In genomic region chr4:3485011-3485881, GRCh38 we compare ENCODE assay signal across 11 cellular contexts. TPM values are rescaled to one million over a fixed set of nuclear protein-coding genes. Genes with fewer than 3 reads are reported as not detected.
DNase-seq lines count a peak whose midpoint lies in the region; ATAC-seq, FAIRE-seq and TF ChIP-seq lines count a peak whose summit lies in the region.
"Had no signal": no experiment of that assay in that cellular context is flagged by ENCODE, and none has a peak within 500 bp of the region (broad histone marks: within the 10 kb centered on the region; RNA-seq: fewer than 3 reads in every experiment).

No MANE protein-coding gene starts in this region.

- intact Hi-C loops in activated CD8-positive, alpha-beta T cell treated with anti-CD3 and anti-CD28 coated beads for 36 hours (cut with micrococcal nuclease), result no loop called here

- no peak overlapping the region for H3K9ac ChIP-seq in mesenchymal stem cell (ENCODE audit: low read length)

- no peak overlapping the region for H4K8ac ChIP-seq in mesenchymal stem cell (ENCODE audit: low read length)

- no peaks in the 10 kb centered on the region for H3K36me3 Mint-ChIP-seq in activated CD8-positive, alpha-beta T cell treated with anti-CD3 and anti-CD28 coated beads for 36 hours (ENCODE audit: low read depth)
- H3K36me3 Mint-ChIP-seq: activated naive CD4-positive, alpha-beta T cell treated with anti-CD3 and anti-CD28 coated beads, Interleukin-2, amount 50 U/mL, for 72 hours had no signal

- H3K23ac ChIP-seq in mesenchymal stem cell (ENCODE audit: low read length in 2 of 2), result no peak overlapping the region

- H2BK120ac ChIP-seq in mesenchymal stem cell (ENCODE audit: low read depth, low read length), result no peak overlapping the region

- peaks cover 3% of the 10 kb centered on the region for H3K4me1 Mint-ChIP-seq in activated CD8-positive, alpha-beta T cell treated with anti-CD3 and anti-CD28 coated beads for 36 hours (ENCODE audit: low read depth)

- WGBS in A549 (ENCODE audit: missing lambda C conversion rate), result 71% methylated on average over 4 of the region's 38 CpGs
- 70% methylated on average over 38 of the region's 38 CpGs for WGBS in mesenchymal stem cell

- peaks cover 13% of the 10 kb centered on the region for H3K27me3 Mint-ChIP-seq in activated CD8-positive, alpha-beta T cell treated with anti-CD3 and anti-CD28 coated beads for 36 hours

- no peak overlapping the region for H2AFZ ChIP-seq in mesenchymal stem cell (ENCODE audit: low read depth, low read length)

- no peak for FAIRE-seq in A549 (lab: Jason Lieb, UNC)

- peaks cover 0 to 80% of the 10 kb centered on the region in 2 experiments for H3K27me3 ChIP-seq in mesenchymal stem cell (ENCODE audit: control insufficient read depth in 1 of 2, insufficient read depth in 1 of 2, low read length in 2 of 2)

- H3K4me1 ChIP-seq in A549 (peaks cover 37% of the 10 kb centered on the region), mesenchymal stem cell (ENCODE audit: control insufficient read depth, insufficient read depth, low read depth, low read length) (peaks cover 71% of the 10 kb centered on the region)
- H3K4me1 ChIP-seq: BE2C had no signal

- H3K4me3 ChIP-seq in A549 (no peak overlapping the region), mesenchymal stem cell (ENCODE audit: insufficient read depth in 1 of 2, low read depth in 1 of 2, low read length in 2 of 2) (no peak overlapping the region)

- CTCF ChIA-PET in A549 (lab: Yijun Ruan, JAX), result interaction anchor here (0.9 kb wide), 1 partner anchor 9 kb away, joined by 3 read pairs; no protein-coding TSS in a partner anchor
- CTCF ChIA-PET in activated CD8-positive, alpha-beta T cell treated with anti-CD3 and anti-CD28 coated beads for 36 hours (lab: Charles Lee), result no interaction called here

- H3K27ac Mint-ChIP-seq in activated CD8-positive, alpha-beta T cell treated with anti-CD3 and anti-CD28 coated beads for 36 hours, result no peak overlapping the region
- H3K27ac Mint-ChIP-seq: activated naive CD4-positive, alpha-beta T cell treated with anti-CD3 and anti-CD28 coated beads, Interleukin-2, amount 50 U/mL, for 72 hours had no signal

- H3K79me1 ChIP-seq in mesenchymal stem cell (replicated peaks; ENCODE audit: low read length, poor library complexity, severe bottlenecking), result no peaks in the 10 kb centered on the region

- no peak for TF ChIP-seq EP300 in A549 (IDR thresholded peaks at IDR 0.05)

- no peak for TF ChIP-seq RAD21 in A549 (conservative IDR thresholded peaks at IDR 0.05 in 1 of 2, IDR thresholded peaks at IDR 0.05 in 1 of 2)

- H3K27ac ChIP-seq in A549 (peak overlapping the region; percentile 50 to 83), mesenchymal stem cell (ENCODE audit: low read length, poor library complexity, severe bottlenecking) (peak overlapping the region; percentile 44)

- no peak overlapping the region for H2BK12ac ChIP-seq in mesenchymal stem cell (ENCODE audit: low read length in 2 of 2)

- no peak overlapping the region for H3K4me3 Mint-ChIP-seq in activated CD8-positive, alpha-beta T cell treated with anti-CD3 and anti-CD28 coated beads for 36 hours

- no peak for TF ChIP-seq CTCF in A549 (IDR thresholded peaks at IDR 0.05)
- no peak for TF ChIP-seq CTCF in activated CD8-positive, alpha-beta T cell treated with anti-CD3 and anti-CD28 coated beads for 36 hours (IDR thresholded peaks at IDR 0.05)

- peaks cover 0 to 3% of the 10 kb centered on the region in 2 experiments for H3K36me3 ChIP-seq in mesenchymal stem cell (ENCODE audit: control insufficient read depth in 1 of 2, insufficient read depth in 2 of 2, low read depth in 1 of 2, low read length in 2 of 2)
- H3K36me3 ChIP-seq: BE2C had no signal

- H2BK15ac ChIP-seq in mesenchymal stem cell (ENCODE audit: low read depth, poor library complexity, severe bottlenecking), result no peak overlapping the region

- peak overlapping the region; percentile 48 for H2BK5ac ChIP-seq in mesenchymal stem cell (ENCODE audit: low read depth, low read length, poor library complexity, severe bottlenecking)

- no peak overlapping the region for H3K4ac ChIP-seq in mesenchymal stem cell (ENCODE audit: low read depth in 1 of 2, low read length in 2 of 2)

- no peaks in the 10 kb centered on the region for H3K9me3 ChIP-seq in A549
- no peaks in the 10 kb centered on the region for H3K9me3 ChIP-seq in mesenchymal stem cell (ENCODE audit: control insufficient read depth, low read length)
- H3K9me3 ChIP-seq: BE2C had no signal

- TF ChIP-seq POLR2A in A549 (IDR thresholded peaks at IDR 0.05; ENCODE audit: low read length), result no peak

- peak overlapping the region; percentile 91 for H2AK5ac ChIP-seq in mesenchymal stem cell (ENCODE audit: low read length, severe bottlenecking)

- POLR2A ChIA-PET in A549 (lab: Yijun Ruan, JAX), result no interaction called here
- POLR2A ChIA-PET in activated CD8-positive, alpha-beta T cell treated with anti-CD3 and anti-CD28 coated beads for 36 hours (lab: Charles Lee), result no interaction called here

- no peak overlapping the region for H3K18ac ChIP-seq in mesenchymal stem cell (ENCODE audit: low read depth in 1 of 2, low read length in 2 of 2)

- H3K14ac ChIP-seq in mesenchymal stem cell (ENCODE audit: low read length in 2 of 2), result no peak overlapping the region

- H4K91ac ChIP-seq in mesenchymal stem cell (ENCODE audit: low read length), result no peak overlapping the region

- DNase-seq in A549 (ENCODE audit: low read depth in 1 of 2, low spot score in 1 of 2) (no peak), mesenchymal stem cell (no peak), NCI-H2107 (lab: John Stamatoyannopoulos, UW) (no peak), NCI-H345 (lab: John Stamatoyannopoulos, UW) (no peak)
- peak; percentile 28 for DNase-seq in activated CD8-positive, alpha-beta T cell treated with anti-CD3 and anti-CD28 coated beads for 36 hours
- no peak for DNase-seq in stimulated activated CD4-positive, alpha-beta T cell treated with anti-CD3 and anti-CD28 coated beads, Interleukin-4, amount 100 ng/mL, for 4 hours
- DNase-seq: activated CD4-positive, alpha-beta T cell treated with anti-CD3 and anti-CD28 coated beads for 48 hours; BE2C had no signal

- no peak for ATAC-seq in A549
- ATAC-seq in GM21529 (IDR thresholded peaks at IDR 0.05; ENCODE audit: unreplicated experiment), result peak; percentile 43
- ATAC-seq in activated CD8-positive, alpha-beta T cell treated with anti-CD3 and anti-CD28 coated beads for 36 hours, result no peak
- ATAC-seq in GM21723 (IDR thresholded peaks at IDR 0.05; ENCODE audit: unreplicated experiment), result no peak
- ATAC-seq: activated naive CD4-positive, alpha-beta T cell treated with anti-CD3 and anti-CD28 coated beads, Interleukin-2, amount 50 U/mL, for 72 hours had no signal

- H3K9me3 Mint-ChIP-seq in activated CD8-positive, alpha-beta T cell treated with anti-CD3 and anti-CD28 coated beads for 36 hours, result no peaks in the 10 kb centered on the region
- H3K9me3 Mint-ChIP-seq: activated naive CD4-positive, alpha-beta T cell treated with anti-CD3 and anti-CD28 coated beads, Interleukin-2, amount 50 U/mL, for 72 hours had no signal

- H3K4me2 ChIP-seq in A549, result peak overlapping the region; percentile 80
- no peak overlapping the region for H3K4me2 ChIP-seq in mesenchymal stem cell (ENCODE audit: low read length, poor library complexity, severe bottlenecking)

TF ChIP-seq in A549, 52 proteins besides CTCF, POLR2A, EP300 and RAD21 (continues in another document):
- no peak for TF ChIP-seq NR3C1 (IDR thresholded peaks at IDR 0.05)
- no peak for TF ChIP-seq FOSB (CRISPR knock-in tag; IDR thresholded peaks at IDR 0.05)
- no peak for TF ChIP-seq SREBF2 (IDR thresholded peaks at IDR 0.05)
- no peak for TF ChIP-seq HOXB5 (CRISPR knock-in tag; IDR thresholded peaks at IDR 0.05)
- no peak for TF ChIP-seq HOXB13 (CRISPR knock-in tag; IDR thresholded peaks at IDR 0.05; ENCODE audit: low read depth)
- no peak for TF ChIP-seq PBX3 (IDR thresholded peaks at IDR 0.05)
- no peak for TF ChIP-seq HDAC2 (IDR thresholded peaks at IDR 0.05)
- TF ChIP-seq FOXS1 (CRISPR knock-in tag; IDR thresholded peaks at IDR 0.05), result no peak

RNA-seq across cellular contexts. Expression of gene DOK7, which starts 22.1 kb away (rescaled TPM):
- 0.12 and 0.17 TPM in 2 replicates for polyA plus RNA-seq in A549 (2011; rRNA removed)
- polyA plus RNA-seq in A549 (2012; cell fraction: cytosol; rRNA removed), result 0.09 and 0.13 TPM in 2 replicates
- polyA plus RNA-seq in A549 (2012; cell fraction: nucleus; rRNA removed), result 0.29 and 0.36 TPM in 2 replicates
- polyA plus RNA-seq in A549 (2017; fragmentation: RNase III; extraction: RNeasy Plus Mini Kit Qiagen cat#74134 plus additional on column Dnase treatment), result 0.15 to 0.21 TPM (median 0.21 TPM) in 3 replicates
- polyA minus RNA-seq in A549 (2011; rRNA and poly(A)+ RNA removed), result 0.10 and 0.17 TPM in 2 replicates
- not detected for total RNA-seq in activated CD8-positive, alpha-beta T cell treated with anti-CD3 and anti-CD28 coated beads for 36 hours
- not detected for polyA plus RNA-seq in mesenchymal stem cell (2013, experiment 1 of 2)
- not detected for polyA plus RNA-seq in mesenchymal stem cell (2013, experiment 2 of 2)
- total RNA-seq: activated naive CD4-positive, alpha-beta T cell treated with anti-CD3 and anti-CD28 coated beads, Interleukin-2, amount 50 U/mL, for 72 hours had no signal

RNA-seq across cellular contexts. Expression of gene HGFAC, which starts 43.5 kb away (rescaled TPM):
- polyA plus RNA-seq in A549 (2011; rRNA removed), result 0.09 TPM in 1 of 2 replicates, not detected in the other
- polyA plus RNA-seq in A549 (2012; cell fraction: cytosol; rRNA removed), result 0.11 and 0.23 TPM in 2 replicates
- 2.8 and 4.1 TPM in 2 replicates for polyA plus RNA-seq in A549 (2012; cell fraction: nucleus; rRNA removed)
- polyA plus RNA-seq in A549 (2017; fragmentation: RNase III; extraction: RNeasy Plus Mini Kit Qiagen cat#74134 plus additional on column Dnase treatment), result 0.20 to 0.25 TPM (median 0.24 TPM) in 3 replicates
- not detected in 2 replicates for polyA minus RNA-seq in A549 (2011; rRNA and poly(A)+ RNA removed)
- total RNA-seq in activated CD8-positive, alpha-beta T cell treated with anti-CD3 and anti-CD28 coated beads for 36 hours, result not detected
- polyA plus RNA-seq in mesenchymal stem cell (2013, experiment 1 of 2), result 0.10 TPM
- polyA plus RNA-seq in mesenchymal stem cell (2013, experiment 2 of 2), result 0.01 TPM
- total RNA-seq: activated naive CD4-positive, alpha-beta T cell treated with anti-CD3 and anti-CD28 coated beads, Interleukin-2, amount 50 U/mL, for 72 hours had no signal

RNA-seq across cellular contexts. Expression of gene LRPAP1, which starts 47.0 kb away (rescaled TPM):
- polyA plus RNA-seq in A549 (2011; rRNA removed) (60.7 and 64.3 TPM in 2 replicates), A549 (2017; fragmentation: RNase III; extraction: RNeasy Plus Mini Kit Qiagen cat#74134 plus additional on column Dnase treatment) (79.1 to 81.1 TPM (median 80.1 TPM) in 3 replicates)
- polyA plus RNA-seq in A549 (2012; cell fraction: cytosol; rRNA removed), result 85.6 and 89.7 TPM in 2 replicates
- 100 and 139 TPM in 2 replicates for polyA plus RNA-seq in A549 (2012; cell fraction: nucleus; rRNA removed)
- 16.5 and 22.0 TPM in 2 replicates for polyA minus RNA-seq in A549 (2011; rRNA and poly(A)+ RNA removed)
- 10 to 100 TPM; 46.0 to 49.8 TPM for total RNA-seq in activated CD8-positive, alpha-beta T cell treated with anti-CD3 and anti-CD28 coated beads for 36 hours
- polyA plus RNA-seq in mesenchymal stem cell (2013, experiment 1 of 2), result 119 TPM
- 122 TPM for polyA plus RNA-seq in mesenchymal stem cell (2013, experiment 2 of 2)
